ENCODE assay signal across 11 cellular contexts in genomic region chr2:191222507-191222906, GRCh38. TPM values are rescaled to one million over a fixed set of nuclear protein-coding genes. Genes with fewer than 3 reads are reported as not detected.
A peak's percentile ranks its signal among the peaks of the same experiment; 100 is the strongest.
DNase-seq lines count a peak whose midpoint lies in the region; ATAC-seq and TF ChIP-seq lines count a peak whose summit lies in the region.
"Had no signal": no experiment of that assay in that cellular context is flagged by ENCODE, and none has a peak within 500 bp of the region (broad histone marks: within the 10 kb centered on the region; RNA-seq: fewer than 3 reads in every experiment).

No MANE protein-coding gene starts in this region.

- H3K79me1 ChIP-seq in IMR-90 (ENCODE audit: low read depth in 1 of 2, low read length in 2 of 2), result peaks cover 0 to 4% of the 10 kb centered on the region in 2 experiments; a peak in 2 of 4 replicates

- no peak overlapping the region for H3K4ac ChIP-seq in IMR-90 (ENCODE audit: low read depth, low read length)

- TF ChIP-seq POLR2A in IMR-90 (IDR thresholded peaks at IDR 0.05; ENCODE audit: low read depth, low read length) (no peak), uterus (IDR thresholded peaks at IDR 0.05) (no peak)

- H3K27me3 ChIP-seq in right atrium auricular region (no peaks in the 10 kb centered on the region), IMR-90 (ENCODE audit: control insufficient read depth, insufficient read depth, low read length) (no peaks in the 10 kb centered on the region), uterus (no peaks in the 10 kb centered on the region)
- H3K27me3 ChIP-seq: esophagus muscularis mucosa had no signal

- no peak overlapping the region for H3K56ac ChIP-seq in IMR-90 (ENCODE audit: extremely low read depth, insufficient read depth, low read length)

- H4K20me1 ChIP-seq in IMR-90 (ENCODE audit: insufficient read depth, low read length), result no peaks in the 10 kb centered on the region

- no peak for DNase-seq in Right ventricle myocardium inferior (ENCODE audit: missing footprints)
- no peak for DNase-seq in right atrium auricular region (ENCODE audit: low spot score)
- no peak for DNase-seq in IMR-90
- DNase-seq in uterus, result no peak
- DNase-seq in NCI-H187 treated with DMSO at 0.1 percent for 48 hours (lab: John Stamatoyannopoulos, UW), result no peak
- no peak for DNase-seq in NCI-H82 treated with DMSO at 0.1 percent for 48 hours (lab: John Stamatoyannopoulos, UW; ENCODE audit: unreplicated experiment)
- DNase-seq: ACHN, NCI-H748 treated with DMSO at 0.1 percent for 48 hours had no signal

- H3K9me3 ChIP-seq in right atrium auricular region, result no peaks in the 10 kb centered on the region
- H3K9me3 ChIP-seq in IMR-90 (ENCODE audit: control insufficient read depth, insufficient read depth, low read length), result no peaks in the 10 kb centered on the region
- H3K9me3 ChIP-seq in uterus, result no peaks in the 10 kb centered on the region
- H3K9me3 ChIP-seq: esophagus muscularis mucosa had no signal

- no peak overlapping the region for H3K23ac ChIP-seq in IMR-90 (ENCODE audit: low read depth, low read length)

- H2AK9ac ChIP-seq in IMR-90 (replicated peaks; ENCODE audit: low read depth, low read length, poor library complexity), result no peak overlapping the region

- TF ChIP-seq CTCF in right atrium auricular region (IDR thresholded peaks at IDR 0.05) (no peak), IMR-90 (conservative IDR thresholded peaks at IDR 0.05; ENCODE audit: low read depth, low read length) (no peak), uterus (IDR thresholded peaks at IDR 0.05) (no peak)

- no peak overlapping the region for H3K18ac ChIP-seq in IMR-90 (ENCODE audit: low read depth, low read length)

- H2AFZ ChIP-seq in IMR-90 (replicated peaks; ENCODE audit: low read length, poor library complexity), result no peak overlapping the region

- peak overlapping the region; percentile 20; the same call in 1 of the 2 replicates for H2BK20ac ChIP-seq in IMR-90 (ENCODE audit: low read depth, low read length)

- H3K4me1 ChIP-seq in right atrium auricular region (peaks cover 0 to 6% of the 10 kb centered on the region in 2 donors), IMR-90 (ENCODE audit: control insufficient read depth, insufficient read depth, low read length) (peaks cover 5% of the 10 kb centered on the region; the same call in 1 of the 2 replicates), uterus (no peaks in the 10 kb centered on the region)

- H2BK120ac ChIP-seq in IMR-90 (ENCODE audit: low read depth, low read length), result no peak overlapping the region; the same call in 1 of the 2 replicates

- H4K5ac ChIP-seq in IMR-90 (ENCODE audit: low read depth, low read length), result no peak overlapping the region

- no peak overlapping the region for H3K14ac ChIP-seq in IMR-90 (replicated peaks; ENCODE audit: low read depth, low read length)

- H2BK5ac ChIP-seq in IMR-90 (ENCODE audit: low read depth, low read length, poor library complexity, severe bottlenecking), result no peak overlapping the region

- dilution Hi-C loops in IMR-90 (cut with HindIII; ENCODE audit: low sequenced_read_pairs, unreplicated experiment), result no loop called here

- H3K4me3 ChIP-seq in right atrium auricular region (no peak overlapping the region), IMR-90 (ENCODE audit: insufficient read depth, low read depth, low read length) (no peak overlapping the region), uterus (no peak overlapping the region)
- H3K4me3 ChIP-seq: esophagus muscularis mucosa had no signal

- peak overlapping the region in 1 of 2 donors; percentile 61 for H3K27ac ChIP-seq in right atrium auricular region
- H3K27ac ChIP-seq in IMR-90 (ENCODE audit: insufficient read depth, low read length), result no peak overlapping the region
- peak overlapping the region; percentile 7 for H3K27ac ChIP-seq in cingulate gyrus (ENCODE audit: low read depth, low read length)
- peak overlapping the region; percentile 18 to 35 for H3K27ac ChIP-seq in uterus
- H3K27ac ChIP-seq: esophagus muscularis mucosa had no signal

- H3K9ac ChIP-seq in IMR-90 (ENCODE audit: low read depth, low read length), result no peak overlapping the region

- BruUV-seq in IMR-90 (replicated peaks; lab: Mats Ljungman, UMichigan), result no TSS peak

- peaks cover 7% of the 10 kb centered on the region; the same call in 1 of the 2 replicates for H3K9me1 ChIP-seq in IMR-90 (ENCODE audit: insufficient read depth, low read length)

- no peak overlapping the region for H3K4me2 ChIP-seq in IMR-90 (ENCODE audit: low read depth, low read length)

- no peak overlapping the region for H2AK5ac ChIP-seq in IMR-90 (ENCODE audit: low read depth, low read length)

- ATAC-seq in Right ventricle myocardium inferior (peak; percentile 74), IMR-90 (ENCODE audit: low read depth) (no peak), HG03439 (IDR thresholded peaks at IDR 0.05; ENCODE audit: unreplicated experiment) (no peak)

- WGBS in IMR-90 (ENCODE audit: extremely low coverage in 2 of 2, insufficient read length in 1 of 2), 2 experiments, result 100% methylated on average over 3 of the region's 4 CpGs; no CpG with 5 or more reads in 1 of the 2 experiments

- TF ChIP-seq RAD21 in IMR-90 (IDR thresholded peaks at IDR 0.05; ENCODE audit: low read length), result no peak

- no peak overlapping the region for H2BK15ac ChIP-seq in IMR-90 (ENCODE audit: low read depth, low read length)

- in situ Hi-C loops in IMR-90 (cut with MboI; ENCODE audit: low sequenced_read_pairs), result no loop called here

- CTCF ChIA-PET in IMR-90 (lab: Yijun Ruan, JAX), result interaction anchor here (0.6 kb wide), 1 partner anchor 279 kb away, joined by 5 read pairs; no protein-coding TSS in a partner anchor

- POLR2A ChIA-PET in IMR-90 (lab: Charles Lee; ENCODE audit: unreplicated experiment), result no interaction called here

- no peak overlapping the region for H4K8ac ChIP-seq in IMR-90 (ENCODE audit: low read depth in 2 of 2, low read length in 2 of 2)

- intact Hi-C loops in Right ventricle myocardium inferior (cut with DNase I), result no loop called here
- intact Hi-C loops in IMR-90 (cut with micrococcal nuclease), result no loop called here
- intact Hi-C loops in uterus (cut with DNase I; ENCODE audit: low total_unique reads), result no loop called here

- no peak overlapping the region for H4K91ac ChIP-seq in IMR-90 (ENCODE audit: insufficient read depth, low read depth, low read length)

- H3K36me3 ChIP-seq in right atrium auricular region (no peaks in the 10 kb centered on the region), IMR-90 (ENCODE audit: control insufficient read depth, insufficient read depth, low read length) (no peaks in the 10 kb centered on the region), uterus (no peaks in the 10 kb centered on the region)
- H3K36me3 ChIP-seq: esophagus muscularis mucosa had no signal

TF ChIP-seq in IMR-90, 13 proteins besides CTCF, POLR2A, EP300 and RAD21:
- no peak for TF ChIP-seq RFX5 (IDR thresholded peaks at IDR 0.05; ENCODE audit: low read depth, low read length)
- TF ChIP-seq BHLHE40 (IDR thresholded peaks at IDR 0.05; ENCODE audit: low read depth, low read length), result no peak
- no peak for TF ChIP-seq MAZ (IDR thresholded peaks at IDR 0.05; ENCODE audit: borderline replicate concordance, low read depth, low read length)
- TF ChIP-seq RCOR1 (IDR thresholded peaks at IDR 0.05; ENCODE audit: insufficient replicate concordance, low read length), result no peak
- TF ChIP-seq SMC3 (IDR thresholded peaks at IDR 0.05; ENCODE audit: low read depth, low read length), result no peak
- TF ChIP-seq ELK1 (IDR thresholded peaks at IDR 0.05; ENCODE audit: borderline replicate concordance, low read depth, low read length), result no peak

RNA-seq across cellular contexts. Expression of gene MYO1B, which starts 22.7 kb away (rescaled TPM):
- total RNA-seq in Right ventricle myocardium inferior, result 18.9 TPM
- 10 to 100 TPM; 11.6 to 14.7 TPM for total RNA-seq in right atrium auricular region
- 116 and 167 TPM in 2 replicates for total RNA-seq in IMR-90 (2012; rRNA removed)
- 44.3 and 57.2 TPM in 2 replicates for polyA plus RNA-seq in IMR-90 (2012; rRNA removed)
- polyA plus RNA-seq in IMR-90 (2012; cell fraction: cytosol; rRNA removed), result 11.9 and 14.9 TPM in 2 replicates
- polyA plus RNA-seq in IMR-90 (2012; cell fraction: nucleus; rRNA removed; ENCODE audit: low replicate concordance), result 10.3 and 68.5 TPM in 2 replicates
- 100 to 1,000 TPM in 1 of 4 donors, 10 to 100 TPM in 3; 10.3 to 169 (median 29.5) TPM for total RNA-seq in uterus
